ENCODE assay signal across 1 cellular context in genomic region chr6:139611327-139611958, GRCh38.
A peak's percentile ranks its signal among the peaks of the same experiment; 100 is the strongest.
TF ChIP-seq lines count a peak whose summit lies in the region.

No MANE protein-coding gene starts in this region.

TF ChIP-seq in K562, 482 proteins besides CTCF, POLR2A, EP300 and RAD21 (continued from another document and continues in another):
- TF ChIP-seq MGA (IDR thresholded peaks at IDR 0.05) (peak; percentile 46), HMGXB4 (CRISPR knock-in tag; IDR thresholded peaks at IDR 0.05) (no peak), ZNF239 (CRISPR knock-in tag; IDR thresholded peaks at IDR 0.05) (no peak), HMBOX1 (IDR thresholded peaks at IDR 0.05) (no peak), PATZ1 (CRISPR knock-in tag; IDR thresholded peaks at IDR 0.05; ENCODE audit: borderline replicate concordance) (no peak), STAT6 (CRISPR knock-in tag; IDR thresholded peaks at IDR 0.05) (no peak), ZNF75A (CRISPR knock-in tag; IDR thresholded peaks at IDR 0.05) (no peak), POLR2G (IDR thresholded peaks at IDR 0.05; ENCODE audit: low read depth, low read length) (no peak), KLF16 (IDR thresholded peaks at IDR 0.05) (peak; percentile 56; the same call in 1 of the 2 replicates), MYC (IDR thresholded peaks at IDR 0.05; ENCODE audit: low read depth, low read length) (no peak), MYC (CRISPR knock-in tag; IDR thresholded peaks at IDR 0.05; ENCODE audit: borderline replicate concordance, low read depth) (no peak), HDAC3 (IDR thresholded peaks at IDR 0.05; ENCODE audit: borderline replicate concordance, partially characterized antibody) (peak; percentile 38), SP1 (CRISPR knock-in tag; IDR thresholded peaks at IDR 0.05) (no peak), TEAD1 (CRISPR knock-in tag; IDR thresholded peaks at IDR 0.05) (0 out of 4 replicates have a peak, but pooled peaks of 1 of the 2 experiments have one; percentile 5), STAT5A (IDR thresholded peaks at IDR 0.05; ENCODE audit: borderline replicate concordance, low read length) (0 out of 2 replicates have a peak, but pooled peaks have one; percentile 32), POLR2B (IDR thresholded peaks at IDR 0.05; ENCODE audit: low read depth, partially characterized antibody) (no peak), RFX7 (CRISPR knock-in tag; IDR thresholded peaks at IDR 0.05) (no peak), KLF10 (CRISPR knock-in tag; IDR thresholded peaks at IDR 0.05) (no peak), HNRNPUL1 (IDR thresholded peaks at IDR 0.05; ENCODE audit: low read length) (no peak), ID3 (CRISPR knock-in tag; IDR thresholded peaks at IDR 0.05) (no peak), ID3 (tag; IDR thresholded peaks at IDR 0.05) (no peak), PML (IDR thresholded peaks at IDR 0.05; ENCODE audit: low read length) (peak; percentile 72; the same call in 1 of the 2 replicates), ARID2 (IDR thresholded peaks at IDR 0.05) (no peak), ZNF133 (CRISPR knock-in tag; IDR thresholded peaks at IDR 0.05) (no peak), SMARCB1 (IDR thresholded peaks at IDR 0.05; ENCODE audit: insufficient read length, low read depth) (no peak), FOSL1 (tag; conservative IDR thresholded peaks at IDR 0.05) (peak; percentile 60), ZC3H8 (IDR thresholded peaks at IDR 0.05) (no peak), KDM1A (IDR thresholded peaks at IDR 0.05) (no peak), BRF1 (IDR thresholded peaks at IDR 0.05; ENCODE audit: borderline replicate concordance, extremely low read depth, insufficient read length) (no peak), ZNF586 (CRISPR knock-in tag; conservative IDR thresholded peaks at IDR 0.05) (no peak), USF2 (CRISPR knock-in tag; IDR thresholded peaks at IDR 0.05) (no peak), TAF7 (tag; IDR thresholded peaks at IDR 0.05) (no peak), CLOCK (CRISPR knock-in tag; IDR thresholded peaks at IDR 0.05; ENCODE audit: borderline replicate concordance) (no peak), JUND (IDR thresholded peaks at IDR 0.05; ENCODE audit: borderline replicate concordance, low read depth, low read length) (peak; percentile 40; the same call in 1 of the 2 replicates), JUND (tag; IDR thresholded peaks at IDR 0.05; ENCODE audit: borderline replicate concordance, low read depth, low read length) (no peak), ZBTB7A (IDR thresholded peaks at IDR 0.05; ENCODE audit: borderline replicate concordance, control insufficient read depth, low read depth, low read length) (no peak), DLX4 (CRISPR knock-in tag; IDR thresholded peaks at IDR 0.05) (no peak)
